Comparison of ENCODE assay signal across 1 cellular context in the genomic region with DNA sequence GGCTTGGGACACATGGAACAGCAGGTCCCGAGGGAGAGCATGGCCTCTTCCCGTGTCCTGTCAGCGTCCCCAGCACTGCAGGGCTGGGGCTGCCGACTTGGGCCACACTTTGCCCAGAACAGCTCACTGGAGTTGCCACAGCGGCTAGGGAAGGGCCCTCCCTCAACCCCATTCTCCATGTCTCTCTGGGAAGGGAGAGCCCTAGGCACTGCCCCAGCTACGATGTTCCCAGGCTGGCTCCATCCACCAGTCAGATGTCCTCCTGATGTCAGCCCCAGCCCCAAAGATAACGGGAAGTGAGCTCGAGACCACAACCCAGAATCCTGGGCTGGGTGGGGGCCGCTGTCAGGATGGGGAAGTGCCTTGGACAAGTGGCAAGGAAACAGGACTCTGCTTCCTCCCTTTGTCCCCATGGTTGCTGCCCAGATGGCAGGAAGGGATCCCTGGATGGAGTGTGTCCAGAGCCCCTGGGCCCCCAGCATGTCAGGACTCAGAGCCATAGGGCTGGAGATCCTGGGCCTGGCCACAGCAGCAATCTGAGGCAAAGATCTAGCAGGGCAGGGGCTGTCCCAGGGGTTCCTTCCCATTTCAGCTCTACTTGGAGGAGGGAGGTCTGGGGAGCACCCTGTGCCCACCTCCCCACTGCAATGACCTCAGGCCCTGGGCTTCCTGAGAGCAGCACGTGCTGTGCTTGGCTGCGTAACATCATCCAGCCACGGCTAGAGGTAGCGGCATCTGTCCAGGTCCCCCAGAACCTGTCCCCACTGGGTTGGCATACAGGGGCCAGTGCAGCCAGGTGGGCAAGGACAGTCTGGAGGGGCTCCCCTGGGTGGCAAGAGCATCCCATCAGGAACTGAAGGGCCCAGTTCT.
TF ChIP-seq lines count a peak whose summit lies in the region.

No MANE protein-coding gene starts in this region.

TF ChIP-seq in K562, 482 proteins besides CTCF, POLR2A, EP300 and RAD21:
- TF ChIP-seq SUPT5H (IDR thresholded peaks at IDR 0.05), result 0 out of 2 replicates have a peak, but pooled peaks have one; percentile 8
